ENCODE assay signal across 21 cellular contexts in the genomic region with DNA sequence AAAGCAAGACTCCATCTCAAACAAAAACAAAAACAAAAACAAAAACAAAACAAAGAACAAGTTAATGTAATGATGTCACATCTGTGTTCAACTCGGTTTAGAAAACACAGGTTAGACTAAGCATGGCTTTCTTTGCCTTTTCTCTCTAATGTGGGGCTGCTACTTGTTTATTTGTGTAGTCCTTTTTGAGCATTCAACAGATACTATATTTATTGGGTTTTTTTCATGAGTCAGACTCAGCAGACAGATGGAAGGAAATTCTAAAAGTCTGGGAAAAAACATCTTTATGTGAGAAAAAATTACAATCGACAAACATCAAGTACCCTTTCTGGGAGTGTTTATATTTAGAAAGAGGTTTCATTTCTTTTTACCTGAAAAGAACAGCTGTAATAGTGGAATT. TPM values are rescaled to one million over a fixed set of nuclear protein-coding genes. Genes with fewer than 3 reads are reported as not detected.
"Had no signal": no experiment of that assay in that cellular context is flagged by ENCODE, and none has a peak within 500 bp of the region (broad histone marks: within the 10 kb centered on the region; RNA-seq: fewer than 3 reads in every experiment).

No MANE protein-coding gene starts in this region.

- ATAC-seq: foreskin keratinocyte; naive thymus-derived CD8-positive, alpha-beta T cell; stimulated activated effector memory CD8-positive, alpha-beta T cell treated with anti-CD3 and anti-CD28 coated beads, Interleukin-12 subunit alpha, Interleukin-12 subunit beta, amount 100 ng/mL, for 72 hours had no signal

- H3K27me3 ChIP-seq: foreskin keratinocyte, right atrium auricular region had no signal

- H3K36me3 Mint-ChIP-seq: stimulated activated effector memory CD8-positive, alpha-beta T cell treated with anti-CD3 and anti-CD28 coated beads, Interleukin-12 subunit alpha, Interleukin-12 subunit beta, amount 100 ng/mL, for 72 hours had no signal

- H3K27ac ChIP-seq: esophagus squamous epithelium, foreskin keratinocyte, right atrium auricular region, tibial artery had no signal

- H3K4me1 Mint-ChIP-seq: central memory CD8-positive, alpha-beta T cell; naive thymus-derived CD8-positive, alpha-beta T cell; neural crest cell; stimulated activated effector memory CD8-positive, alpha-beta T cell treated with anti-CD3 and anti-CD28 coated beads, Interleukin-12 subunit alpha, Interleukin-12 subunit beta, amount 100 ng/mL, for 72 hours had no signal

- H3K4me3 Mint-ChIP-seq: central memory CD8-positive, alpha-beta T cell; dendritic cell treated with granulocyte-macrophage colony-stimulating factor and Interleukin-4, amounts not matched to agents 40 ng/mL and 50 ng/mL, for 4 days; naive thymus-derived CD8-positive, alpha-beta T cell; neural crest cell; stimulated activated effector memory CD8-positive, alpha-beta T cell treated with anti-CD3 and anti-CD28 coated beads, Interleukin-12 subunit alpha, Interleukin-12 subunit beta, amount 100 ng/mL, for 72 hours; stimulated activated naive CD8-positive, alpha-beta T cell treated with anti-CD3 and anti-CD28 coated beads, Interleukin-15, Interleukin-2, amounts not matched to agents 100 ng/mL and 50 ng/mL, for 24 hours had no signal

- DNase-seq: esophagus squamous epithelium; foreskin keratinocyte; kidney glomerular epithelial cell; mesendoderm; naive thymus-derived CD8-positive, alpha-beta T cell; posterior cingulate gyrus; stimulated activated CD4-positive, alpha-beta T cell treated with anti-CD3 and anti-CD28 coated beads, Interleukin-4, amount 100 ng/mL, for 1 hour; stimulated activated CD8-positive, alpha-beta memory T cell treated with anti-CD3 and anti-CD28 coated beads, Interleukin-4, amount 100 ng/mL, for 48 hours; tibial artery had no signal

- H3K27ac Mint-ChIP-seq: dendritic cell treated with granulocyte-macrophage colony-stimulating factor and Interleukin-4, amounts not matched to agents 40 ng/mL and 50 ng/mL, for 4 days; naive thymus-derived CD8-positive, alpha-beta T cell; stimulated activated effector memory CD8-positive, alpha-beta T cell treated with anti-CD3 and anti-CD28 coated beads, Interleukin-12 subunit alpha, Interleukin-12 subunit beta, amount 100 ng/mL, for 72 hours; stimulated activated naive CD8-positive, alpha-beta T cell treated with anti-CD3 and anti-CD28 coated beads, Interleukin-15, Interleukin-2, amounts not matched to agents 100 ng/mL and 50 ng/mL, for 24 hours had no signal

- H3K4me3 ChIP-seq: esophagus squamous epithelium, right atrium auricular region, tibial artery had no signal

- H3K36me3 ChIP-seq: esophagus squamous epithelium, right atrium auricular region, tibial artery had no signal

- H3K4me1 ChIP-seq: esophagus squamous epithelium, foreskin keratinocyte, right atrium auricular region, tibial artery had no signal

RNA-seq across cellular contexts. Expression of a gene that starts 44.8 kb away (rescaled TPM):
- total RNA-seq: epithelial cell of proximal tubule; esophagus squamous epithelium; foreskin keratinocyte; lung microvascular endothelial cell; naive thymus-derived CD8-positive, alpha-beta T cell; neural crest cell; osteocyte; pulmonary artery endothelial cell; right atrium auricular region; temporal lobe; ureter had no signal
- polyA plus RNA-seq: foreskin keratinocyte; naive thymus-derived CD8-positive, alpha-beta T cell had no signal
